Comparison of ENCODE assay signal across 1 cellular context in genomic region chr16:47481698-47482374, GRCh38.
TF ChIP-seq lines count a peak whose summit lies in the region.

No MANE protein-coding gene starts in this region.

TF ChIP-seq in HepG2, 621 proteins besides CTCF, POLR2A, EP300 and RAD21:
- no peak for TF ChIP-seq ZC3H13 (CRISPR knock-in tag; IDR thresholded peaks at IDR 0.05)
- TF ChIP-seq RARA (CRISPR knock-in tag; IDR thresholded peaks at IDR 0.05), result 0 out of 2 replicates have a peak, but pooled peaks have one; percentile 26
- TF ChIP-seq KDM1A (CRISPR knock-in tag; IDR thresholded peaks at IDR 0.05), result no peak
- no peak for TF ChIP-seq SNAPC2 (CRISPR knock-in tag; IDR thresholded peaks at IDR 0.05)
- no peak for TF ChIP-seq NCOA1 (CRISPR knock-in tag; IDR thresholded peaks at IDR 0.05)
- peak; percentile 51; the same call in 1 of the 2 replicates for TF ChIP-seq NR2F6 (IDR thresholded peaks at IDR 0.05)
- TF ChIP-seq NR2F6 (CRISPR knock-in tag; IDR thresholded peaks at IDR 0.05), result 0 out of 2 replicates have a peak, but pooled peaks have one; percentile 15
- peak; percentile 30; the same call in 1 of the 2 replicates for TF ChIP-seq HOMEZ (CRISPR knock-in tag; IDR thresholded peaks at IDR 0.05; ENCODE audit: low read depth)
